Comparison of ENCODE assay signal across 7 cellular contexts in the genomic region with DNA sequence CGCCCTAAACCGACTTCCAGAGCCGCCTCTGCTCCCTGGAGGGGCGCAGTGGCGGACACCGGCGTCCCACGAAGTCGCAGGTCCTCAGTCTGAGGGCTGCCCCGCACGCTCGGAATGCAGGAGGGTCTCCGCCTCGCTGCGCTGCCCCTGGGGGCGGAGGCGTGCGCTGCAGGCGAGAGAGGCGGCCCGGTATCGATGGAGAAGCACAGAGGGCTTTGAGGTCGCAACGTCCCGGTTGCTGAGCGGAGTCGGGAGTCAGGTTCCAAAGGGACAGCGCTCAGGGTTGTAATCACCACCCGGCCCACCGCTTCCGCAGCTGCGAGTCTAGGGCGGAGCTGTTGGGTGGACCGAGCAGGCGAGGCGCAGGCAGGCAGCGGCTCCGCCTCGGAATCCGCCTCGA.
A peak's percentile ranks its signal among the peaks of the same experiment; 100 is the strongest.
DNase-seq lines count a peak whose midpoint lies in the region; ATAC-seq, FAIRE-seq and TF ChIP-seq lines count a peak whose summit lies in the region.
"Not testable (repeated sequence)": the region's sequence is repeated elsewhere in the genome, so short reads cannot be mapped to it uniquely, and the experiment has no call there.

No MANE protein-coding gene starts in this region.

- intact Hi-C loops in kidney (cut with DNase I); mucosa of descending colon (cut with DNase I, micrococcal nuclease); testis (cut with DNase I; ENCODE audit: low total_unique reads); aorta (cut with DNase I): not testable (repeated sequence)

- H3K36me3 ChIP-seq in kidney (ENCODE audit: control insufficient read depth in 1 of 2, insufficient read depth in 2 of 2, low read length in 2 of 2); mucosa of descending colon (ENCODE audit: low read depth); testis (ENCODE audit: low read depth, missing control alignments); aorta (ENCODE audit: control insufficient read depth in 1 of 2, insufficient read depth in 2 of 2, low read length in 1 of 2): not testable (repeated sequence)

- H3K9ac ChIP-seq in kidney (ENCODE audit: low read length in 2 of 2): not testable (repeated sequence)

- FAIRE-seq in kidney (lab: Jason Lieb, UNC): not testable (repeated sequence)

- TF ChIP-seq CTCF in kidney (IDR thresholded peaks at IDR 0.05; ENCODE audit: borderline replicate concordance, extremely low read depth, insufficient read depth); mucosa of descending colon (IDR thresholded peaks at IDR 0.05); testis (IDR thresholded peaks at IDR 0.05): not testable (repeated sequence)

- peak; percentile 62 for DNase-seq in kidney
- peak in 2 of 3 donors; percentile 10 to 48 for DNase-seq in mucosa of descending colon
- peak; percentile 12 for DNase-seq in testis
- DNase-seq in aorta: peak in 1 of 2 donors; percentile 70

- 54 to 59% methylated on average over 5 to 20 of the region's 41 CpGs for WGBS in testis, 2 donors
- 53 to 56% methylated on average over 10 to 16 of the region's 41 CpGs for WGBS in aorta, 2 donors

- TF ChIP-seq POLR2A in testis (IDR thresholded peaks at IDR 0.05): not testable (repeated sequence)

- ATAC-seq in SK-N-SH treated with all-trans-retinoic acid at 6 μM for 48 hours (peak; percentile 76), esophagus mucosa (peak; percentile 19), mucosa of descending colon (peak; percentile 7), aorta (ENCODE audit: low FRiP score) (peak; percentile 1)

- H3K9me3 ChIP-seq in kidney (ENCODE audit: control insufficient read depth in 1 of 2, low read length in 2 of 2); testis; aorta (ENCODE audit: control insufficient read depth, low read length): not testable (repeated sequence)
- H3K9me3 ChIP-seq in mucosa of descending colon: peaks cover 32% of the 10 kb centered on the region

- not testable (repeated sequence) for H3K27me3 ChIP-seq in testis; aorta (ENCODE audit: control insufficient read depth in 1 of 2, insufficient read depth in 2 of 2, low read length in 1 of 2)

- H3K4me1 ChIP-seq in kidney (ENCODE audit: control insufficient read depth in 1 of 2, insufficient read depth in 1 of 2, low read depth in 1 of 2, low read length in 2 of 2); mucosa of descending colon (ENCODE audit: low read depth); testis; aorta (ENCODE audit: control insufficient read depth in 1 of 2, insufficient read depth in 2 of 2, low read length in 2 of 2): not testable (repeated sequence)

- H3K4me3 ChIP-seq in GM08714 (ENCODE audit: low read length): peak overlapping the region; percentile 36; the same call in 1 of the 2 replicates
- not testable (repeated sequence) for H3K4me3 ChIP-seq in kidney (ENCODE audit: low read length in 2 of 2); mucosa of descending colon; aorta (ENCODE audit: low read length in 2 of 2)
- peak overlapping the region in 1 of 2 donors; percentile 53 for H3K4me3 ChIP-seq in testis

- not testable (repeated sequence) for H3K27ac ChIP-seq in kidney (ENCODE audit: low read depth in 2 of 2, low read length in 2 of 2); testis; aorta (ENCODE audit: low read depth in 1 of 2, low read length in 2 of 2)

Comparison
In these comparisons a context has a peak if more than half of its experiments do, and no peak if none do; other contexts are left out.
1. ATAC-seq: peak in every context shown above with its lines; median percentile 76 in SK-N-SH treated with all-trans-retinoic acid at 6 μM for 48 hours; 19 in esophagus mucosa; 7 in mucosa of descending colon; 1 in aorta.